23 cellular contexts compared by ENCODE assay signal in the genomic region with DNA sequence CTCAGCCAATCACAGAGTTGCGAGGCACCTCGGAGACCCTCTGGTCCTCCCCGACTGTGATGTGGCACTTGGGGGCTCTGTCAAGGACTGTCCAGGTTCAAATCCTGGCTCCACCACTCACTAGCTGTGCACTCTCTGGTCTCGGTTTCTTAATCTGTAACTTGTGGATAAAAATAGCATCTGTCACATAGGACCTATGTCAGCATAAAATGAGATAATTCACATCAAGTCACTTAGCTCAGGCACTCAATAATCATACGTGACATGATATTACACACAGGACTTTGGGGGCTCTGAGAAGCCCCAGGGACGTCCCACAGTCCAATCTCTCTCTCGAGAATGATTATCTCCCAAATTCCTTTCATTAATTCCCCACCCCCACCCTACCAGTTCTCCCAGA.
"Had no signal": no experiment of that assay in that cellular context is flagged by ENCODE, and none has a peak within 500 bp of the region (broad histone marks: within the 10 kb centered on the region; RNA-seq: fewer than 3 reads in every experiment).

No MANE protein-coding gene starts in this region.

- DNase-seq: activated CD4-positive, alpha-beta memory T cell treated with anti-CD3 and anti-CD28 coated beads for 36 hours; activated CD4-positive, alpha-beta T cell treated with anti-CD3 and anti-CD28 coated beads for 48 hours; activated naive CD4-positive, alpha-beta T cell treated with Interleukin-2 at 50 U/mL for 16 hours; activated naive CD8-positive, alpha-beta T cell treated with anti-CD3 and anti-CD28 coated beads for 36 hours; activated T-cell treated with anti-CD3 and anti-CD28 coated beads, Interleukin-2, amount 50 U/mL, for 48 hours; amniotic stem cell; esophagus squamous epithelium; gastrocnemius medialis; islet precursor cell; mammary epithelial cell; midbrain; ovary; psoas muscle; stimulated activated CD4-positive, alpha-beta T cell treated with anti-CD3 and anti-CD28 coated beads, Interleukin-2, amount 100 ng/mL, for 48 hours; stimulated activated CD8-positive, alpha-beta memory T cell treated with anti-CD3 and anti-CD28 coated beads, Interleukin-4, amount 100 ng/mL, for 48 hours; stimulated activated naive CD4-positive, alpha-beta T cell; SW 1271; T-helper 2 cell had no signal

- H3K4me1 ChIP-seq: breast epithelium had no signal

- H3K9me3 ChIP-seq: breast epithelium, esophagus squamous epithelium, gastrocnemius medialis, ovary, psoas muscle, tibial nerve, vagina had no signal

- H3K27ac ChIP-seq: breast epithelium, gastrocnemius medialis, ovary, psoas muscle, tibial nerve, vagina had no signal

- H3K4me3 ChIP-seq: breast epithelium, coronary artery, esophagus squamous epithelium, gastrocnemius medialis, ovary, psoas muscle, tibial nerve, vagina had no signal

- ATAC-seq: gastrocnemius medialis; natural killer cell treated with Interleukin-12 subunit alpha and Interleukin-12 subunit beta and Interleukin-15 and Interleukin-18, amount 100 ng/mL, for 72 hours; psoas muscle had no signal

- H3K36me3 ChIP-seq: breast epithelium, esophagus squamous epithelium, gastrocnemius medialis, ovary, tibial nerve, vagina had no signal

- H3K27me3 ChIP-seq: breast epithelium, esophagus squamous epithelium, ovary, tibial nerve, vagina had no signal
